In genomic region chr1:150474869-150475268, GRCh38 we compare ENCODE assay signal across 15 cellular contexts.
"Had no signal": no experiment of that assay in that cellular context is flagged by ENCODE, and none has a peak within 500 bp of the region (broad histone marks: within the 10 kb centered on the region; RNA-seq: fewer than 3 reads in every experiment).

No MANE protein-coding gene starts in this region.

- H3K27ac Mint-ChIP-seq: activated CD8-positive, alpha-beta T cell treated with anti-CD3 and anti-CD28 coated beads for 36 hours; activated naive CD8-positive, alpha-beta T cell; T-helper 1 cell treated with Interleukin-12 subunit alpha and Interleukin-12 subunit beta and Interleukin-4 antibody, amounts not matched to agents 30 μg/mL and 1 μg/mL, for 36 hours had no signal

- DNase-seq: activated CD4-positive, alpha-beta T cell treated with anti-CD3 and anti-CD28 coated beads for 4 hours; activated CD8-positive, alpha-beta T cell treated with anti-CD3 and anti-CD28 coated beads for 36 hours; activated gamma-delta T cell; activated T-cell treated with anti-CD3 and anti-CD28 coated beads, Interleukin-2, amount 50 U/mL, for 48 hours; anterior cingulate cortex; hypothalamus; left ventricle myocardium superior; stimulated activated CD4-positive, alpha-beta T cell treated with anti-CD3 and anti-CD28 coated beads, Interleukin-1b, Interleukin-23, amount 100 ng/mL, for 48 hours; tibial artery had no signal

- H3K9me3 Mint-ChIP-seq: activated CD8-positive, alpha-beta T cell treated with anti-CD3 and anti-CD28 coated beads for 36 hours; T-helper 1 cell treated with Interleukin-12 subunit alpha and Interleukin-12 subunit beta and Interleukin-4 antibody, amounts not matched to agents 30 μg/mL and 1 μg/mL, for 36 hours; WTC11 had no signal

- H3K36me3 Mint-ChIP-seq: activated naive CD8-positive, alpha-beta T cell had no signal

- H3K4me3 ChIP-seq: tibial artery, vagina had no signal

- ATAC-seq: activated CD8-positive, alpha-beta T cell treated with anti-CD3 and anti-CD28 coated beads for 36 hours; esophagus mucosa; left ventricle myocardium superior; sciatic nerve; WTC11 had no signal

- H3K27me3 Mint-ChIP-seq: activated CD8-positive, alpha-beta T cell treated with anti-CD3 and anti-CD28 coated beads for 36 hours; activated naive CD8-positive, alpha-beta T cell had no signal

- H3K4me3 Mint-ChIP-seq: activated CD8-positive, alpha-beta T cell treated with anti-CD3 and anti-CD28 coated beads for 36 hours; activated naive CD8-positive, alpha-beta T cell; T-helper 1 cell treated with Interleukin-12 subunit alpha and Interleukin-12 subunit beta and Interleukin-4 antibody, amounts not matched to agents 30 μg/mL and 1 μg/mL, for 36 hours; WTC11 had no signal
